In the genomic region with DNA sequence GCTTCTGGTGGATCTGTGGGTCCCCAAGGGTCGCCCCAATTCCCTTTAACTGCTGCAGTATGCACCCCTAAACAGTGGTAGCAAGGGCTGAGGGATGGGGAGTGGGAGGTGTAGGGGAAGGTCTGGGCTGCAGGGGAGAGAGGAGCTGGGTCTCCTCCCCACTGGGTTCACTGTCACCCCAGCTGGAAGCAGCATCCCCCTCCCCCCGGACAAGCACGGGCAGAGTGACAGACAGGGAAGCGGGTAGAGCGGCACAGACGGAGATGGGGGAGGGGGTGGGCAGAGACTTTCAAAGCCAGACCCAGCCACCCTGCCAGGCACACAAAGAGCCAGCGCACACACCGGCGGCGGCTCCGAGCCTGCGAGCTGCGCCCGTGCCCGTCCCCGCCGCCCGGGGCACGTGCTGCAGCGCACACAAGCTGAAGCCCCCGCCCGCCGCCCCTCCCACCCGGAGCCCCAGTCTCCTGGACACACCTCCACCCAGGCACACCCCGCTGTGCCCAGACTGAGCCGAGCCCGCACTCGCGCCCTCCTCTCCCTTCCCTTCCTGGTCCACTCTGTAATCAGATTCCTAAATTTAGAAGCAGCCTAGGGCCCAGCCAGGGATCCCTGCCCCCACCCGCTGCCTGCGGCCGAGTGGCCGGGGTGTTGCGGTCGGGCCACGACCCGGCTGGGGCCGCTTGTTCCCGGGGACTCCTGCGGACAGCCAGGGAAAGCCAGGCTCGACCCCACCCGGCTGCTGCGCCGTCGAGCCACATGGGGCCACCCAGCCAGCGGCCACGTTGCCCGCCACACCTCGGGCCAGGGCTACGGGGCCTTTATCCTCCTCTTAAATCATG, we compare ENCODE assay signal across 9 cellular contexts. TPM values are rescaled to one million over a fixed set of nuclear protein-coding genes. Genes with fewer than 3 reads are reported as not detected.
DNase-seq lines count a peak whose midpoint lies in the region; ATAC-seq and TF ChIP-seq lines count a peak whose summit lies in the region.
"Had no signal": no experiment of that assay in that cellular context is flagged by ENCODE, and none has a peak within 500 bp of the region (broad histone marks: within the 10 kb centered on the region; RNA-seq: fewer than 3 reads in every experiment).

No MANE protein-coding gene starts in this region.

- H3K4me1 ChIP-seq in NT2/D1 (ENCODE audit: insufficient read depth, insufficient read length) (peaks cover 16% of the 10 kb centered on the region), right atrium auricular region (peaks cover 0 to 57% of the 10 kb centered on the region in 2 donors)

- DNase-seq in AG08395 (ENCODE audit: low spot score) (peak; percentile 49), HCEC 1CT (peak; percentile 64), NT2/D1 (ENCODE audit: low read depth, low spot score) (peak; percentile 84), amniotic epithelial cell (ENCODE audit: low read depth) (peak; percentile 17), right atrium auricular region (ENCODE audit: low spot score) (peak; percentile 68), putamen (ENCODE audit: low spot score) (peak; percentile 82), mesenteric fat pad (ENCODE audit: low spot score) (no peak)

- H3K27me3 ChIP-seq in NT2/D1 (ENCODE audit: insufficient read depth, insufficient read length): no peaks in the 10 kb centered on the region
- no peaks in the 10 kb centered on the region for H3K27me3 ChIP-seq in right atrium auricular region

- TF ChIP-seq CTCF in right atrium auricular region (IDR thresholded peaks at IDR 0.05): no peak

- no peak for ATAC-seq in HG03432 (IDR thresholded peaks at IDR 0.05; ENCODE audit: unreplicated experiment)

- H3K36me3 ChIP-seq in NT2/D1 (ENCODE audit: insufficient read depth, insufficient read length, low read length) (peaks cover 19% of the 10 kb centered on the region), right atrium auricular region (no peaks in the 10 kb centered on the region)
- H3K36me3 ChIP-seq: neutrophil had no signal

- peak overlapping the region; percentile 91 to 95 for H3K27ac ChIP-seq in right atrium auricular region
- H3K27ac ChIP-seq: neutrophil had no signal

- H3K9ac ChIP-seq in NT2/D1 (ENCODE audit: insufficient read length, low read depth): peak overlapping the region; percentile 99

- H3K9me3 ChIP-seq in NT2/D1 (ENCODE audit: insufficient read depth, low read length) (no peaks in the 10 kb centered on the region), right atrium auricular region (no peaks in the 10 kb centered on the region)
- H3K9me3 ChIP-seq: neutrophil had no signal

- peak overlapping the region; percentile 84 for H3K4me3 ChIP-seq in NT2/D1 (ENCODE audit: insufficient read length, low read depth)
- H3K4me3 ChIP-seq in right atrium auricular region: peak overlapping the region; percentile 40 to 58

RNA-seq across cellular contexts. Expression of gene RCOR2, which starts 0.9 kb away (rescaled TPM):
- total RNA-seq in right atrium auricular region: 1 to 10 TPM in 1 of 2 donors, under 1 TPM in 1; 0.90 to 1.7 TPM
- 0.58 TPM for total RNA-seq in mesenteric fat pad

RNA-seq across cellular contexts. Expression of gene NAA40, which starts 20.9 kb away (rescaled TPM):
- total RNA-seq in right atrium auricular region (10 to 100 TPM; 15.4 to 25.5 TPM), mesenteric fat pad (14.7 TPM)

RNA-seq across cellular contexts. Expression of gene COX8A, which starts 56.5 kb away (rescaled TPM):
- 1,000 to 10,000 TPM in 1 of 2 donors, 100 to 1,000 TPM in 1; 830 to 1,057 TPM for total RNA-seq in right atrium auricular region
- 249 TPM for total RNA-seq in mesenteric fat pad
